Comparison of ENCODE assay signal across 10 cellular contexts in the genomic region with DNA sequence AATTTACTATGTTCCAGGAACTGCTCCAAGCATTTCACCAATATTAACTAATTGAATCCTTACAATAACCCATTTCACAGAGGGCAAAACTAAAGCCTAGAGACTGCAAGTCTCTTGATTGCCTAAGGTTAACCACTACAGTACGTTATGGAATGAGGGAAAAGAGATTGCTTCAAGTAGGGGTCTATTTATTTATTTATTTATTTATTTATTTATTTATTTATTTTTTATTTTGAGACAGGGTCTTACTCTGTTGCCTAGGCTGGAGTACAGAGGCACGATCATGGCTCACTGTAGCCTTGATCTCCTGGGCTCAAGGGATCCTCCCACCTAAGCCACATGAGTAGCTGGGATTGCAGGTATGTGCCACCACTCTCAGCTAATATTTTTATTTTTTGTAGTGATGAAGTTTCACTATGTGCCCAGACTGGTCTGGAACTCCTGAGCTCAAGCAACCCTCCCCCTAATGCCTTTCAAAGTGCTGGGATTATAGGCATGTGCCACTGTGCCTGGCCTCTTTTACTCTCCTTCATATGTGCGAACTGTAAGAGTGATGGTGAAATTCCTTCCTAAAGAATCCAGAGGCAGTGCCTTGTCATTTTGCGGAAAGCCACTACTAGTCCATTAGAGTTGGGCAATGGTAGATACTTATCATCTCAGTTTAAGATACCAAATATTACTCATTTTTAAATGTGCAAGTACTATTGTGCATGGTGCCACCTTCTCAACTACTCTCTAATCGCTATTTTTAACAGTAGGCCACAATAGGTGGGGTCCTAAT.
"Had no signal": no experiment of that assay in that cellular context is flagged by ENCODE, and none has a peak within 500 bp of the region (broad histone marks: within the 10 kb centered on the region; RNA-seq: fewer than 3 reads in every experiment).

No MANE protein-coding gene starts in this region.

- FAIRE-seq: H1, H54, HTR-8/SVneo, K562 had no signal

- H3K4me2 ChIP-seq: GM23338 had no signal

- H3K4me3 ChIP-seq: GM23338, K562 had no signal

- DNase-seq: H9, HCEC 1CT, HFFc6, IMR-90, KG1 had no signal

- H2AFZ ChIP-seq: GM23338 had no signal

- ATAC-seq: GM23338, K562 had no signal
